ENCODE assay signal across 18 cellular contexts in genomic region chrX:70552174-70552704, GRCh38.
DNase-seq lines count a peak whose midpoint lies in the region; TF ChIP-seq lines count a peak whose summit lies in the region.
"Had no signal": no experiment of that assay in that cellular context is flagged by ENCODE, and none has a peak within 500 bp of the region (broad histone marks: within the 10 kb centered on the region; RNA-seq: fewer than 3 reads in every experiment).

No MANE protein-coding gene starts in this region.

- H3K9me3 ChIP-seq in Loucy (ENCODE audit: insufficient read depth, low read depth, low read length) = no peaks in the 10 kb centered on the region
- no peaks in the 10 kb centered on the region for H3K9me3 ChIP-seq in Peyer's patch
- H3K9me3 ChIP-seq: MG63, SJCRH30 had no signal

- no peaks in the 10 kb centered on the region for H3F3A ChIP-seq in Loucy (ENCODE audit: low read depth)

- peak overlapping the region; percentile 44 for H3K4me2 ChIP-seq in Loucy (ENCODE audit: low read depth, low read length, poor library complexity, severe bottlenecking)

- peak; percentile 1 for DNase-seq in CD1c-positive myeloid dendritic cell (ENCODE audit: extremely low spot score)
- DNase-seq in left kidney (ENCODE audit: low read depth, low spot score) = peak; percentile 0
- DNase-seq in HuH-7.5 (ENCODE audit: low spot score) = no peak
- no peak for DNase-seq in Peyer's patch
- DNase-seq in activated CD4-positive, CD25-positive, alpha-beta regulatory T cell (lab: John Stamatoyannopoulos, UW) = no peak
- DNase-seq in SHP77 (lab: John Stamatoyannopoulos, UW) = no peak
- DNase-seq: AML-193; CD4-positive, alpha-beta memory T cell; DND-41; KG1; MG63; NCI-H1436; NCI-H2081; NCI-H524 treated with DMSO at 0.1 percent for 48 hours; NK-92 treated with Interleukin-12 subunit alpha and Interleukin-12 subunit beta, amount 100 ng/mL, for 24 hours; SJCRH30 had no signal

- no peaks in the 10 kb centered on the region for H3K27me3 ChIP-seq in Loucy (ENCODE audit: insufficient read depth, low read length, poor library complexity, severe bottlenecking)
- H3K27me3 ChIP-seq in Peyer's patch = no peaks in the 10 kb centered on the region
- H3K27me3 ChIP-seq: MG63, SJCRH30 had no signal

- H2AFZ ChIP-seq in Loucy (ENCODE audit: low read length) = no peak overlapping the region

- peak overlapping the region; percentile 53 for H3K27ac ChIP-seq in VCaP
- H3K27ac ChIP-seq in Peyer's patch = no peak overlapping the region
- H3K27ac ChIP-seq: SJCRH30 had no signal

- H3K9me2 ChIP-seq in Loucy (replicated peaks; ENCODE audit: low read depth, low read length) = no peaks in the 10 kb centered on the region

- H3K4me3 ChIP-seq in Loucy (ENCODE audit: low read length, poor library complexity, severe bottlenecking) (no peak overlapping the region), Peyer's patch (no peak overlapping the region)
- H3K4me3 ChIP-seq: MG63, SJCRH30 had no signal

- H3K36me3 ChIP-seq in Loucy (ENCODE audit: insufficient read depth, low read length) (no peaks in the 10 kb centered on the region), Peyer's patch (no peaks in the 10 kb centered on the region)
- H3K36me3 ChIP-seq: MG63, SJCRH30 had no signal

- no peak for TF ChIP-seq POLR2A in Peyer's patch (IDR thresholded peaks at IDR 0.05)

- no peaks in the 10 kb centered on the region for H4K20me1 ChIP-seq in Loucy (ENCODE audit: insufficient read depth, low read length, poor library complexity, severe bottlenecking)

- TF ChIP-seq CTCF in Loucy (conservative IDR thresholded peaks at IDR 0.05; ENCODE audit: low read length) (no peak), VCaP (conservative IDR thresholded peaks at IDR 0.05) (no peak), Peyer's patch (IDR thresholded peaks at IDR 0.05) (no peak)

- H3K79me2 ChIP-seq in Loucy (ENCODE audit: insufficient read depth, low read length) = no peaks in the 10 kb centered on the region

- H3K4me1 ChIP-seq in Loucy (ENCODE audit: insufficient read depth, low read length, poor library complexity, severe bottlenecking) (peaks cover 3% of the 10 kb centered on the region), Peyer's patch (no peaks in the 10 kb centered on the region)
- H3K4me1 ChIP-seq: SJCRH30 had no signal

- no peak overlapping the region for H3K9ac ChIP-seq in Loucy (ENCODE audit: low read depth, low read length, poor library complexity, severe bottlenecking)

Comparison
In these comparisons a context has a peak if more than half of its experiments do, and no peak if none do; other contexts are left out.
1. DNase-seq: peak in CD1c-positive myeloid dendritic cell (single experiment) and left kidney (single experiment); none in HuH-7.5 (single experiment), Peyer's patch (0 of 3), activated CD4-positive, CD25-positive, alpha-beta regulatory T cell (0 of 4) and SHP77 (0 of 2).